7 cellular contexts compared by ENCODE assay signal in genomic region chrX:151737494-151737893, GRCh38. TPM values are rescaled to one million over a fixed set of nuclear protein-coding genes. Genes with fewer than 3 reads are reported as not detected.
"Had no signal": no experiment of that assay in that cellular context is flagged by ENCODE, and none has a peak within 500 bp of the region (broad histone marks: within the 10 kb centered on the region; RNA-seq: fewer than 3 reads in every experiment).

No MANE protein-coding gene starts in this region.

- DNase-seq: H9, HCEC 1CT, IMR-90 had no signal

- ATAC-seq: GM23338, K562 had no signal

- H3K4me1 Mint-ChIP-seq: GM23338, H9 had no signal

- H3K4me3 ChIP-seq: GM23338, K562 had no signal

- H3K4me2 ChIP-seq: GM23338 had no signal

- H3K9me3 Mint-ChIP-seq: GM23338 had no signal

- H3K4me3 Mint-ChIP-seq: GM23338, H9 had no signal

- H3K27ac Mint-ChIP-seq: GM23338, H9 had no signal

RNA-seq across cellular contexts. Expression of gene CNGA2, which starts 2.9 kb away (rescaled TPM):
- total RNA-seq: GM23338, H1, H9, HT-29, IMR-90, K562 had no signal
- polyA plus RNA-seq: GM23338, H1, IMR-90, K562 had no signal

RNA-seq across cellular contexts. Expression of gene FATE1, which starts 21.7 kb away (rescaled TPM):
- total RNA-seq: H1, H9, HT-29, IMR-90, K562 had no signal
- polyA plus RNA-seq: GM23338, IMR-90, K562 had no signal

RNA-seq across cellular contexts. Expression of gene PRRG3, which starts 42.2 kb away (rescaled TPM):
- total RNA-seq: HT-29, IMR-90, K562 had no signal
- polyA plus RNA-seq: IMR-90, K562 had no signal
